Comparison of ENCODE assay signal across 27 cellular contexts in genomic region chr16:6636457-6636856, GRCh38.
"Had no signal": no experiment of that assay in that cellular context is flagged by ENCODE, and none has a peak within 500 bp of the region (broad histone marks: within the 10 kb centered on the region; RNA-seq: fewer than 3 reads in every experiment).

No MANE protein-coding gene starts in this region.

- H3K9me3 ChIP-seq: stomach, suprapubic skin, testis, thoracic aorta, thyroid gland, tibial artery, tibial nerve, transverse colon, upper lobe of left lung, upper lobe of right lung, uterus, vagina had no signal

- FAIRE-seq: urothelium cell line had no signal

- H3K36me3 ChIP-seq: stomach, suprapubic skin, thoracic aorta, thyroid gland, tibial artery, tibial nerve, transverse colon, upper lobe of left lung, upper lobe of right lung, uterus, vagina had no signal

- H3K4me1 ChIP-seq: stomach, suprapubic skin, testis, thyroid gland, tibial artery, tibial nerve, transverse colon, upper lobe of left lung, upper lobe of right lung, uterus, vagina had no signal

- H3K4me3 ChIP-seq: stomach, suprapubic skin, testis, thoracic aorta, thyroid gland, tibial artery, tibial nerve, transverse colon, upper lobe of left lung, upper lobe of right lung, uterus, vagina had no signal

- H3K27ac ChIP-seq: stomach, suprapubic skin, testis, thoracic aorta, thyroid gland, tibial artery, tibial nerve, transverse colon, upper lobe of left lung, upper lobe of right lung, uterus, vagina had no signal

- H3K27me3 ChIP-seq: stomach, testis, thyroid gland, tibial nerve, transverse colon, upper lobe of left lung, uterus, vagina had no signal

- ATAC-seq: stimulated activated effector memory CD8-positive, alpha-beta T cell treated with anti-CD3 and anti-CD28 coated beads, Interleukin-12 subunit alpha, Interleukin-12 subunit beta, amount 100 ng/mL, for 72 hours; stimulated activated memory B cell treated with anti-CD40 and anti-IgM and Interleukin-4, amounts not matched to agents 10 μg/mL and 1 μg/mL and 100 μg/mL, for 72 hours; stimulated activated naive B cell treated with anti-CD40 and anti-IgM and Interleukin-4, amounts not matched to agents 10 μg/mL and 1 μg/mL and 100 μg/mL, for 72 hours; stimulated activated naive CD8-positive, alpha-beta T cell treated with anti-CD3 and anti-CD28 coated beads, Interleukin-15, amount 100 ng/mL, for 72 hours; stimulated activated naive CD8-positive, alpha-beta T cell treated with anti-CD3 and anti-CD28 coated beads, Interleukin-15, Interleukin-2, amounts not matched to agents 100 U/mL and 50 U/mL, for 24 hours; upper lobe of right lung had no signal

- DNase-seq: stimulated activated CD4-positive, alpha-beta T cell treated with anti-CD3 and anti-CD28 coated beads, Interleukin-2, amount 100 ng/mL, for 48 hours; stimulated activated CD4-positive, alpha-beta T cell treated with anti-CD3 and anti-CD28 coated beads, Interleukin-4, amount 100 ng/mL, for 1 hour; stimulated activated CD4-positive, alpha-beta T cell treated with anti-CD3 and anti-CD28 coated beads, Interleukin-4, amount 100 ng/mL, for 24 hours; stimulated activated CD4-positive, alpha-beta T cell treated with anti-CD3 and anti-CD28 coated beads, Interleukin-4, amount 100 ng/mL, for 4 hours; stimulated activated CD8-positive, alpha-beta memory T cell treated with anti-CD3 and anti-CD28 coated beads, Interleukin-4, amount 100 ng/mL, for 48 hours; stimulated activated naive B cell treated with anti-CD40 and anti-IgM and Interleukin-4, amounts not matched to agents 10 μg/mL and 1 μg/mL and 100 μg/mL, for 72 hours; stimulated activated naive CD4-positive, alpha-beta T cell; stimulated activated naive CD4-positive, alpha-beta T cell treated with Interleukin-2 at 50 U/mL for 16 hours; stimulated activated naive CD8-positive, alpha-beta T cell treated with anti-CD3 and anti-CD28 coated beads, Interleukin-15, amount 100 ng/mL, for 72 hours; stimulated activated naive CD8-positive, alpha-beta T cell treated with anti-CD3 and anti-CD28 coated beads, Interleukin-15, Interleukin-2, amounts not matched to agents 100 U/mL and 50 U/mL, for 24 hours; stomach; substantia nigra; testis; thyroid gland; tibial artery; transverse colon; trophoblast cell; upper lobe of left lung; upper lobe of right lung; uterus had no signal
